ENCODE assay signal across 1 cellular context in genomic region chr22:22060200-22061084, GRCh38.
TF ChIP-seq lines count a peak whose summit lies in the region.

No MANE protein-coding gene starts in this region.

TF ChIP-seq in GM23338, 12 proteins besides CTCF, POLR2A, EP300 and RAD21 (continued from another document):
- no peak for TF ChIP-seq REST (IDR thresholded peaks at IDR 0.05; ENCODE audit: unreplicated experiment)
TF ChIP-seq in GM23338: peak in this region for 0.
